Comparison of ENCODE assay signal across 26 cellular contexts in genomic region chr3:157514371-157514919, GRCh38. TPM values are rescaled to one million over a fixed set of nuclear protein-coding genes. Genes with fewer than 3 reads are reported as not detected.
DNase-seq lines count a peak whose midpoint lies in the region; ATAC-seq, FAIRE-seq and TF ChIP-seq lines count a peak whose summit lies in the region.
"Had no signal": no experiment of that assay in that cellular context is flagged by ENCODE, and none has a peak within 500 bp of the region (broad histone marks: within the 10 kb centered on the region; RNA-seq: fewer than 3 reads in every experiment).

No MANE protein-coding gene starts in this region.

- H3K27me3 Mint-ChIP-seq in endodermal cell (ENCODE audit: insufficient read depth), result peaks cover 2% of the 10 kb centered on the region
- H3K27me3 Mint-ChIP-seq: CD4-positive, alpha-beta T cell; CD8-positive, alpha-beta memory T cell had no signal

- H2BK120ac ChIP-seq in trophoblast cell (ENCODE audit: insufficient read depth, low read length, poor library complexity), result no peak overlapping the region

- no peak overlapping the region for H3K27ac Mint-ChIP-seq in endodermal cell
- H3K27ac Mint-ChIP-seq: CD14-positive monocyte; CD4-positive, alpha-beta T cell; CD8-positive, alpha-beta memory T cell had no signal

- H3K9me3 ChIP-seq in left lung (no peaks in the 10 kb centered on the region), trophoblast cell (ENCODE audit: insufficient read depth, low read depth, low read length) (no peaks in the 10 kb centered on the region), endodermal cell (ENCODE audit: control insufficient read depth, low read length) (peaks cover 8% of the 10 kb centered on the region)
- H3K9me3 ChIP-seq: A549, BE2C had no signal

- H3K4me3 ChIP-seq in left lung (no peak overlapping the region), trophoblast cell (ENCODE audit: low read depth, low read length) (no peak overlapping the region), endodermal cell (ENCODE audit: low read length) (no peak overlapping the region)
- H3K4me3 ChIP-seq: A549; BLaER1 treated with 17β-estradiol and CSF1 and Interleukin-3, amounts not matched to agents 10 nM and 100 nM had no signal

- FAIRE-seq in H54 (lab: Jason Lieb, UNC), result peak; percentile 50
- FAIRE-seq: A549, D721Med, GM12891, GM18507 had no signal

- no peak overlapping the region for H4K8ac ChIP-seq in trophoblast cell (ENCODE audit: low read depth, low read length)

- H3K27ac ChIP-seq in left lung (no peak overlapping the region), trophoblast cell (ENCODE audit: low read depth, low read length) (no peak overlapping the region), endodermal cell (ENCODE audit: low read depth, low read length) (no peak overlapping the region)
- H3K27ac ChIP-seq: A549; BLaER1 treated with 17β-estradiol and CSF1 and Interleukin-3, amounts not matched to agents 10 nM and 100 nM had no signal

- H3K27me3 ChIP-seq in left lung, result no peaks in the 10 kb centered on the region
- H3K27me3 ChIP-seq in trophoblast cell (ENCODE audit: insufficient read depth, low read length), result no peaks in the 10 kb centered on the region
- H3K27me3 ChIP-seq in endodermal cell (ENCODE audit: control insufficient read depth, insufficient read depth, low read length, poor library complexity, severe bottlenecking), result no peaks in the 10 kb centered on the region
- H3K27me3 ChIP-seq: BLaER1 treated with 17β-estradiol and CSF1 and Interleukin-3, amounts not matched to agents 10 nM and 100 nM had no signal

- H3K4me2 ChIP-seq in trophoblast cell (ENCODE audit: low read length), result no peak overlapping the region
- H3K4me2 ChIP-seq: A549; BLaER1 treated with 17β-estradiol and CSF1 and Interleukin-3, amounts not matched to agents 10 nM and 100 nM had no signal

- WGBS in trophoblast cell (ENCODE audit: extremely low coverage, insufficient coverage, insufficient read length), result no CpG with 5 or more reads among the region's 4 CpGs
- 94 to 100% methylated on average over 3 of the region's 4 CpGs for WGBS in endodermal cell (ENCODE audit: insufficient coverage in 1 of 2, insufficient read length in 1 of 2), 2 experiments

- H3K4me3 Mint-ChIP-seq in endodermal cell, result no peak overlapping the region
- H3K4me3 Mint-ChIP-seq: CD14-positive monocyte; CD4-positive, alpha-beta T cell; CD8-positive, alpha-beta memory T cell had no signal

- no peak overlapping the region for H3K9ac ChIP-seq in trophoblast cell (ENCODE audit: low read length)
- no peak overlapping the region for H3K9ac ChIP-seq in endodermal cell (ENCODE audit: extremely low read depth, low read length, poor library complexity, severe bottlenecking)
- H3K9ac ChIP-seq: BLaER1 treated with 17β-estradiol and CSF1 and Interleukin-3, amounts not matched to agents 10 nM and 100 nM had no signal

- no peak for TF ChIP-seq POLR2A in H54 (IDR thresholded peaks at IDR 0.05; ENCODE audit: low read depth, low read length)

- no peak overlapping the region for H2AK5ac ChIP-seq in trophoblast cell (ENCODE audit: low read length)

- H3K36me3 ChIP-seq in left lung, result no peaks in the 10 kb centered on the region
- H3K36me3 ChIP-seq in trophoblast cell (ENCODE audit: control insufficient read depth in 1 of 2, insufficient read depth in 2 of 2, low read length in 2 of 2), result no peaks in the 10 kb centered on the region
- no peaks in the 10 kb centered on the region for H3K36me3 ChIP-seq in endodermal cell (ENCODE audit: control insufficient read depth, insufficient read depth, low read length)
- H3K36me3 ChIP-seq: BE2C; BLaER1 treated with 17β-estradiol and CSF1 and Interleukin-3, amounts not matched to agents 10 nM and 100 nM had no signal

- H3K4me1 Mint-ChIP-seq in endodermal cell, result no peaks in the 10 kb centered on the region
- H3K4me1 Mint-ChIP-seq: CD14-positive monocyte; CD8-positive, alpha-beta memory T cell had no signal

- H4K91ac ChIP-seq in trophoblast cell (ENCODE audit: low read depth, low read length), result no peak overlapping the region

- no peak overlapping the region for H3K14ac ChIP-seq in trophoblast cell (ENCODE audit: low read length)

- no peak overlapping the region for H3K18ac ChIP-seq in trophoblast cell (ENCODE audit: low read length)

- H3K36me3 Mint-ChIP-seq in endodermal cell (ENCODE audit: low read depth), result peaks cover 2% of the 10 kb centered on the region
- H3K36me3 Mint-ChIP-seq: CD14-positive monocyte; CD8-positive, alpha-beta memory T cell had no signal

- H3K79me2 ChIP-seq in trophoblast cell (ENCODE audit: control insufficient read depth, insufficient read depth, low read length, poor library complexity), result no peaks in the 10 kb centered on the region

- DNase-seq in H54 (ENCODE audit: insufficient read length, low spot score), result no peak
- DNase-seq in left lung, result no peak
- peak; percentile 12 to 90 for DNase-seq in trophoblast cell
- DNase-seq in endodermal cell, result no peak
- DNase-seq in islet precursor cell, result no peak
- DNase-seq in NK-92 (lab: John Stamatoyannopoulos, UW; ENCODE audit: unreplicated experiment), result no peak
- DNase-seq: 8988T; ACHN; AML-193; BE2C; CD4-positive, alpha-beta T cell; CD8-positive, alpha-beta memory T cell; DMS 273 treated with DMSO at 0.1 percent for 48 hours; DMS53; DMS79 treated with DMSO at 0.1 percent for 48 hours; GF-D8; GOT3; H7; HCEC 1CT had no signal

- peak; percentile 86 for ATAC-seq in left lung
- no peak for ATAC-seq in HG02884 (IDR thresholded peaks at IDR 0.05; ENCODE audit: unreplicated experiment)
- ATAC-seq: A549 had no signal

- H3K4ac ChIP-seq in trophoblast cell (ENCODE audit: low read depth, low read length), result no peak overlapping the region

- no peak overlapping the region for H2AFZ ChIP-seq in trophoblast cell (ENCODE audit: insufficient read depth, low read length, poor library complexity)

- TF ChIP-seq CTCF in left lung (IDR thresholded peaks at IDR 0.05) (no peak), endodermal cell (conservative IDR thresholded peaks at IDR 0.05) (no peak)

- no peaks in the 10 kb centered on the region for H3K79me1 ChIP-seq in trophoblast cell (ENCODE audit: low read length)

- no peak overlapping the region for H4K12ac ChIP-seq in trophoblast cell (ENCODE audit: low read depth, low read length)

- H3K9me3 Mint-ChIP-seq in endodermal cell, result peaks cover 7% of the 10 kb centered on the region
- H3K9me3 Mint-ChIP-seq: CD4-positive, alpha-beta T cell had no signal

- H3K4me1 ChIP-seq in left lung (no peaks in the 10 kb centered on the region), trophoblast cell (ENCODE audit: control insufficient read depth in 1 of 2, insufficient read depth in 2 of 2, low read length in 2 of 2) (no peaks in the 10 kb centered on the region), endodermal cell (ENCODE audit: control insufficient read depth, insufficient read depth, low read length) (no peaks in the 10 kb centered on the region)
- H3K4me1 ChIP-seq: A549, BE2C had no signal

- H3K23ac ChIP-seq in trophoblast cell (ENCODE audit: low read length), result no peak overlapping the region

- intact Hi-C loops in left lung (cut with DNase I), result no loop called here

- H2BK5ac ChIP-seq in trophoblast cell (ENCODE audit: low read depth, low read length, poor library complexity), result no peak overlapping the region

- H2BK12ac ChIP-seq in trophoblast cell (ENCODE audit: low read length), result no peak overlapping the region

RNA-seq across cellular contexts. Expression of gene VEPH1, which starts 11.2 kb away (rescaled TPM):
- total RNA-seq in left lung (100 to 1,000 TPM in 1 of 2 donors, 10 to 100 TPM in 1; 86.8 to 143 TPM), endodermal cell (10 to 100 TPM; 11.8 to 17.1 TPM)
- polyA plus RNA-seq in trophoblast cell (2013), result 2.3 and 2.5 TPM in 2 replicates
- polyA plus RNA-seq in endodermal cell (2013, experiment 1 of 2), result 13.3 TPM
- 12.0 TPM for polyA plus RNA-seq in endodermal cell (2013, experiment 2 of 2)
- total RNA-seq: CD4-positive, alpha-beta T cell; CD8-positive, alpha-beta memory T cell had no signal
- polyA plus RNA-seq: CD8-positive, alpha-beta memory T cell had no signal

Comparison
In these comparisons a context has a peak if more than half of its experiments do, and no peak if none do; other contexts are left out.
1. DNase-seq: peak in trophoblast cell (2 of 2); none in H54 (single experiment), left lung (0 of 2), endodermal cell (single experiment), islet precursor cell (single experiment) and NK-92 (single experiment).
2. RNA of gene VEPH1, which starts 11.2 kb away (total RNA-seq): 86.8 to 143 TPM in left lung; 11.8 to 17.1 TPM in endodermal cell; every median in the first group is over 4 times any median in the second.